In the genomic region with DNA sequence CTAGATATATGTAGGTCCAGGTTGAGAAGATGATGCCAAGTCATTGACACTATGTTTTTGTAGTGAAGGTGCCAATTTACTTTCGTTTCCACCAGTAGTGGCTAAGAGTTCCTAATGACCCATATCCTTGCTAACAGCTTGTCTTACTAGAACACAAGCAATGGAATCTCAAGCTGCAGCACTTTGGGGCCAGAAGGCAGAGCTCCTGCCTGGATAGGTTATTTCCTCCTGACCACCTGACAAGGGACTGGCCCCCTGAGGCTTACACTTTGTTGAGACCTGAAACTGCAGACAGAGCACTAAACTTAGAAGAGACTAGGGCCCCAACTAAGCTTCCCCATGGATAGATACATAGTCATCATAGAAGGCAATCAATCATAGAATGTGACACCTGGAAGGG, we compare ENCODE assay signal across 26 cellular contexts. TPM values are rescaled to one million over a fixed set of nuclear protein-coding genes. Genes with fewer than 3 reads are reported as not detected.
"Had no signal": no experiment of that assay in that cellular context is flagged by ENCODE, and none has a peak within 500 bp of the region (broad histone marks: within the 10 kb centered on the region; RNA-seq: fewer than 3 reads in every experiment).

No MANE protein-coding gene starts in this region.

- H3K27ac Mint-ChIP-seq: activated CD4-positive, alpha-beta memory T cell treated with anti-CD3 and anti-CD28 coated beads for 36 hours; activated CD4-positive, alpha-beta T cell treated with anti-CD3 and anti-CD28 coated beads, Interleukin-2, amount 10 ng/mL, durations not matched to agents 7 days and 5 days; activated naive CD4-positive, alpha-beta T cell treated with anti-CD3 and anti-CD28 coated beads, Interleukin-2, amount 50 U/mL, for 72 hours; T-cell had no signal

- H3K4me3 Mint-ChIP-seq: activated CD4-positive, alpha-beta memory T cell treated with anti-CD3 and anti-CD28 coated beads for 36 hours; activated CD4-positive, alpha-beta T cell treated with anti-CD3 and anti-CD28 coated beads, Interleukin-2, amount 10 ng/mL, durations not matched to agents 7 days and 5 days; activated T-cell treated with anti-CD3 and anti-CD28 coated beads, Interleukin-2, amount 50 U/mL, for 4 hours; T-cell had no signal

- FAIRE-seq: colon, TTC549 had no signal

- H3K4me3 ChIP-seq: cardiac muscle cell, SK-N-MC had no signal

- H3K9me3 Mint-ChIP-seq: activated CD4-positive, alpha-beta memory T cell treated with anti-CD3 and anti-CD28 coated beads for 36 hours; activated CD4-positive, alpha-beta T cell treated with anti-CD3 and anti-CD28 coated beads, Interleukin-2, amount 10 ng/mL, durations not matched to agents 7 days and 5 days; activated naive CD4-positive, alpha-beta T cell treated with anti-CD3 and anti-CD28 coated beads, Interleukin-2, amount 50 U/mL, for 72 hours; activated T-cell treated with anti-CD3 and anti-CD28 coated beads, Interleukin-2, amount 50 U/mL, for 4 hours; T-cell had no signal

- ATAC-seq: activated naive CD4-positive, alpha-beta T cell treated with anti-CD3 and anti-CD28 coated beads, Interleukin-2, amount 50 U/mL, for 72 hours; activated T-cell treated with anti-CD3 and anti-CD28 coated beads, Interleukin-2, amount 50 U/mL, for 4 hours; PC-3; T-cell had no signal

- H3K27ac ChIP-seq: brain microvascular endothelial cell, cardiac muscle cell, SK-N-MC had no signal

- DNase-seq: activated CD4-positive, alpha-beta memory T cell treated with anti-CD3 and anti-CD28 coated beads for 36 hours; activated CD4-positive, alpha-beta T cell treated with anti-CD3 and anti-CD28 coated beads, Interleukin-2, amount 10 ng/mL, durations not matched to agents 7 days and 5 days; activated CD4-positive, CD25-positive, alpha-beta regulatory T cell; activated CD8-positive, alpha-beta memory T cell treated with anti-CD3 and anti-CD28 coated beads for 24 hours; activated effector memory CD4-positive, alpha-beta T cell treated with anti-CD3 and anti-CD28 coated beads, Interleukin-2, amount 50 U/mL, for 16 hours; activated naive CD4-positive, alpha-beta T cell treated with Interleukin-2 at 50 U/mL for 16 hours; activated T-cell treated with anti-CD3 and anti-CD28 coated beads, Interleukin-2, amount 50 U/mL, for 4 hours; brain microvascular endothelial cell; NCI-H1092; NCI-H1694; NCI-H2029; NCI-H2107; NCI-H2171 treated with DMSO at 0.1 percent for 48 hours; NCI-H226; NCI-H510A; NCI-H526 treated with DMSO at 0.1 percent for 48 hours; PC-3; T-cell; T-helper 2 cell; T1000 had no signal

- H3K36me3 Mint-ChIP-seq: activated CD4-positive, alpha-beta memory T cell treated with anti-CD3 and anti-CD28 coated beads for 36 hours; T-cell had no signal

- H3K36me3 ChIP-seq: brain microvascular endothelial cell, cardiac muscle cell had no signal

RNA-seq across cellular contexts. Expression of a gene that starts 11.7 kb away (rescaled TPM):
- total RNA-seq: activated CD4-positive, alpha-beta memory T cell treated with anti-CD3 and anti-CD28 coated beads for 36 hours; activated CD4-positive, alpha-beta T cell treated with anti-CD3 and anti-CD28 coated beads, Interleukin-2, amount 10 ng/mL, durations not matched to agents 7 days and 5 days; activated naive CD4-positive, alpha-beta T cell treated with anti-CD3 and anti-CD28 coated beads, Interleukin-2, amount 50 U/mL, for 72 hours; LHCN-M2; PC-3 had no signal
- polyA plus RNA-seq: cardiac muscle cell had no signal
